19 cellular contexts compared by ENCODE assay signal in the genomic region with DNA sequence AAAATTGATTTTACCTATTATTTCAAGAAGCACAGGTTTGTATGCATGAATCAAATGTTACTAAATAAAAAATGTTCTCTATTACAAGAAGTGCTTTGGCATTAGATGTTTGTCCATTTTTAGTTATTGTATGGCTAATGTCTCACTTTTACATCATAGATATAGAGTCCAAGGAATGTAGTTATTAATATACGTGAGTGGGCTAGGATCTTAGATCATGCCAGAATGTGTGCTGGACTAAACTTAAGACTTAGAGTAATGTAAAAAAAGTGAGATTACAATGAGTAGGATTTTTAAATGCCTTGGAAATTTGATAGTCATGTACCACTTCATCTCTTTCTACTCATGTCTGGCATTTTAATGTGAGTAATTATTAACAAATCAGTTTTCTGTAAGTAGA.
DNase-seq lines count a peak whose midpoint lies in the region; ATAC-seq, FAIRE-seq and TF ChIP-seq lines count a peak whose summit lies in the region.
"Had no signal": no experiment of that assay in that cellular context is flagged by ENCODE, and none has a peak within 500 bp of the region (broad histone marks: within the 10 kb centered on the region; RNA-seq: fewer than 3 reads in every experiment).

No MANE protein-coding gene starts in this region.

- H3K9me3 Mint-ChIP-seq in astrocyte (ENCODE audit: unreplicated experiment) = no peaks in the 10 kb centered on the region
- no peaks in the 10 kb centered on the region for H3K9me3 Mint-ChIP-seq in activated T-cell treated with anti-CD3 and anti-CD28 coated beads, Interleukin-2, amount 50 U/mL, for 72 hours

- H3K4me3 ChIP-seq in AG04450 (ENCODE audit: low read depth, low read length) (no peak overlapping the region), astrocyte (ENCODE audit: insufficient read depth, low read depth, low read length) (no peak overlapping the region), smooth muscle cell (no peak overlapping the region)
- H3K4me3 ChIP-seq: K562 had no signal

- no peaks in the 10 kb centered on the region for H3K9me3 ChIP-seq in AG04450 (ENCODE audit: control insufficient read depth, insufficient read depth, low read length)
- H3K9me3 ChIP-seq in astrocyte (ENCODE audit: insufficient read depth, low read depth, low read length) = no peaks in the 10 kb centered on the region
- no peaks in the 10 kb centered on the region for H3K9me3 ChIP-seq in smooth muscle cell (replicated peaks; ENCODE audit: low read depth)
- H3K9me3 ChIP-seq: SK-N-SH had no signal

- H3K4me1 ChIP-seq in astrocyte (ENCODE audit: insufficient read depth, low read length) (peaks cover 8% of the 10 kb centered on the region), smooth muscle cell (ENCODE audit: low read depth) (peaks cover 4% of the 10 kb centered on the region)

- FAIRE-seq in astrocyte (lab: Jason Lieb, UNC) = no peak
- FAIRE-seq: GM12891, K562 had no signal

- DNase-seq in AG04450 (ENCODE audit: low read depth, low spot score) = peak; percentile 4
- peak; percentile 52 for DNase-seq in astrocyte (ENCODE audit: low read depth)
- peak; percentile 42 for DNase-seq in inferior parietal cortex (ENCODE audit: extremely low spot score)
- no peak for DNase-seq in smooth muscle cell (lab: John Stamatoyannopoulos, UW; ENCODE audit: unreplicated experiment)
- DNase-seq in SKM-1 treated with dmso at 0.1 percent for 144 hours (lab: John Stamatoyannopoulos, UW; ENCODE audit: unreplicated experiment) = no peak
- DNase-seq in DMS 273 (lab: John Stamatoyannopoulos, UW; ENCODE audit: unreplicated experiment) = no peak
- no peak for DNase-seq in activated T-cell treated with anti-CD3 and anti-CD28 coated beads, Interleukin-2, amount 50 U/mL, for 72 hours
- DNase-seq: NCI-H1105, NCI-H187, NCI-H2107, NCI-H226, NCI-H524, NCI-H82, OCI-M1, SHP77, SK-N-SH had no signal

- no peaks in the 10 kb centered on the region for H3K27me3 Mint-ChIP-seq in astrocyte (ENCODE audit: low read depth, unreplicated experiment)
- H3K27me3 Mint-ChIP-seq in activated T-cell treated with anti-CD3 and anti-CD28 coated beads, Interleukin-2, amount 50 U/mL, for 72 hours (ENCODE audit: low read depth) = peaks cover 12% of the 10 kb centered on the region

- H3K27ac Mint-ChIP-seq in astrocyte (ENCODE audit: unreplicated experiment) = peak overlapping the region; percentile 31
- H3K27ac Mint-ChIP-seq in activated T-cell treated with anti-CD3 and anti-CD28 coated beads, Interleukin-2, amount 50 U/mL, for 72 hours = no peak overlapping the region
- H3K27ac Mint-ChIP-seq: B cell had no signal

- ATAC-seq in activated T-cell treated with anti-CD3 and anti-CD28 coated beads, Interleukin-2, amount 50 U/mL, for 72 hours (replicated peaks in 1 of 2) = no peak
- ATAC-seq: K562 had no signal

- peaks cover 4% of the 10 kb centered on the region for H3F3A ChIP-seq in smooth muscle cell (ENCODE audit: low read depth)

- H3K79me2 ChIP-seq in astrocyte (ENCODE audit: insufficient read depth, low read length) (no peaks in the 10 kb centered on the region), smooth muscle cell (ENCODE audit: low read depth) (no peaks in the 10 kb centered on the region)

- no peaks in the 10 kb centered on the region for H3K36me3 Mint-ChIP-seq in astrocyte (ENCODE audit: low read depth, unreplicated experiment)
- H3K36me3 Mint-ChIP-seq in activated T-cell treated with anti-CD3 and anti-CD28 coated beads, Interleukin-2, amount 50 U/mL, for 72 hours (ENCODE audit: insufficient read depth in 2 of 2) = no peaks in the 10 kb centered on the region

- H3K36me3 ChIP-seq in astrocyte (ENCODE audit: insufficient read depth, low read length) = no peaks in the 10 kb centered on the region
- no peaks in the 10 kb centered on the region for H3K36me3 ChIP-seq in smooth muscle cell (ENCODE audit: low read depth)

- WGBS in smooth muscle cell (ENCODE audit: low lambda C conversion rate) = 73% methylated on average over 1 of the region's 1 CpG

- TF ChIP-seq CTCF in AG04450 (IDR thresholded peaks at IDR 0.05; ENCODE audit: low read depth, low read length) (no peak), astrocyte (IDR thresholded peaks at IDR 0.05; ENCODE audit: insufficient read depth, low read depth, low read length) (no peak), smooth muscle cell (IDR thresholded peaks at IDR 0.05; ENCODE audit: borderline replicate concordance, insufficient read depth, poor library complexity, severe bottlenecking) (no peak)

- no peak overlapping the region for H3K27ac ChIP-seq in AG04450 (ENCODE audit: low read depth, low read length)
- no peak overlapping the region for H3K27ac ChIP-seq in astrocyte (ENCODE audit: low read depth, low read length)
- no peak overlapping the region for H3K27ac ChIP-seq in smooth muscle cell (ENCODE audit: low read depth)

- POLR2A ChIA-PET in AG04450 (lab: Yijun Ruan, JAX) = no interaction called here

- CTCF ChIA-PET in AG04450 (lab: Charles Lee) = no interaction called here

- H3K4me3 Mint-ChIP-seq in astrocyte (ENCODE audit: unreplicated experiment) = no peak overlapping the region
- H3K4me3 Mint-ChIP-seq in activated T-cell treated with anti-CD3 and anti-CD28 coated beads, Interleukin-2, amount 50 U/mL, for 72 hours = no peak overlapping the region
- H3K4me3 Mint-ChIP-seq: B cell had no signal

- H3K4me2 ChIP-seq in astrocyte (ENCODE audit: low read length) (peak overlapping the region; percentile 6), smooth muscle cell (peak overlapping the region; percentile 3)
- H3K4me2 ChIP-seq: SK-N-SH had no signal

- peaks cover 26% of the 10 kb centered on the region for H3K4me1 Mint-ChIP-seq in astrocyte (ENCODE audit: low read depth, unreplicated experiment)
- no peaks in the 10 kb centered on the region for H3K4me1 Mint-ChIP-seq in activated T-cell treated with anti-CD3 and anti-CD28 coated beads, Interleukin-2, amount 50 U/mL, for 72 hours (ENCODE audit: low read depth)
- H3K4me1 Mint-ChIP-seq: B cell had no signal

- H3K27me3 ChIP-seq in AG04450 (ENCODE audit: control insufficient read depth, insufficient read depth, low read length) (no peaks in the 10 kb centered on the region), astrocyte (ENCODE audit: insufficient read depth, low read length) (no peaks in the 10 kb centered on the region), smooth muscle cell (ENCODE audit: low read depth) (no peaks in the 10 kb centered on the region)

- H4K20me1 ChIP-seq in astrocyte (ENCODE audit: insufficient read depth, low read length) (no peaks in the 10 kb centered on the region), smooth muscle cell (ENCODE audit: low read depth) (no peaks in the 10 kb centered on the region)

- H2AFZ ChIP-seq in astrocyte (ENCODE audit: low read depth, low read length) (no peak overlapping the region), smooth muscle cell (ENCODE audit: low read depth) (no peak overlapping the region)

- H3K9ac ChIP-seq in astrocyte (ENCODE audit: low read length) (no peak overlapping the region), smooth muscle cell (ENCODE audit: low read depth) (no peak overlapping the region)
- H3K9ac ChIP-seq: SK-N-SH had no signal

Comparison
In these comparisons a context has a peak if more than half of its experiments do, and no peak if none do; other contexts are left out.
1. DNase-seq: peak in AG04450 (single experiment), astrocyte (single experiment) and inferior parietal cortex (single experiment); none in smooth muscle cell (single experiment), SKM-1 treated with dmso at 0.1 percent for 144 hours (single experiment), DMS 273 (single experiment) and activated T-cell treated with anti-CD3 and anti-CD28 coated beads, Interleukin-2, amount 50 U/mL, for 72 hours (0 of 2).